ENCODE assay signal across 9 cellular contexts in genomic region chr5:54390015-54390414, GRCh38.
DNase-seq lines count a peak whose midpoint lies in the region; ATAC-seq and TF ChIP-seq lines count a peak whose summit lies in the region.
"Had no signal": no experiment of that assay in that cellular context is flagged by ENCODE, and none has a peak within 500 bp of the region (broad histone marks: within the 10 kb centered on the region; RNA-seq: fewer than 3 reads in every experiment).

No MANE protein-coding gene starts in this region.

- no peak overlapping the region for H2AFZ ChIP-seq in smooth muscle cell (ENCODE audit: low read depth)

- H3K4me1 ChIP-seq in HEK293 (ENCODE audit: control insufficient read depth, insufficient read depth, low read length) = peaks cover 31% of the 10 kb centered on the region
- H3K4me1 ChIP-seq in smooth muscle cell (ENCODE audit: low read depth) = no peaks in the 10 kb centered on the region

- H3K9ac ChIP-seq in smooth muscle cell (ENCODE audit: low read depth) = no peak overlapping the region
- H3K9ac ChIP-seq: KMS-11 had no signal

- peak; percentile 89 to 97 for DNase-seq in NCI-H446 (lab: John Stamatoyannopoulos, UW)
- peak; percentile 99 for DNase-seq in choroid plexus epithelial cell (ENCODE audit: low read depth)
- no peak for DNase-seq in sciatic nerve (ENCODE audit: low spot score)
- no peak for DNase-seq in smooth muscle cell (lab: John Stamatoyannopoulos, UW; ENCODE audit: unreplicated experiment)
- DNase-seq in activated naive CD8-positive, alpha-beta T cell treated with anti-CD3 and anti-CD28 coated beads for 36 hours = no peak
- DNase-seq in activated CD8-positive, alpha-beta memory T cell treated with anti-CD3 and anti-CD28 coated beads, Interleukin-2, amount 50 U/mL, for 48 hours = no peak

- no peaks in the 10 kb centered on the region for H3K27me3 ChIP-seq in smooth muscle cell (ENCODE audit: low read depth)

- H3K4me3 ChIP-seq in HEK293 (ENCODE audit: low read depth, low read length) = no peak overlapping the region
- H3K4me3 ChIP-seq in choroid plexus epithelial cell (ENCODE audit: low read depth, low read length) = no peak overlapping the region
- no peak overlapping the region for H3K4me3 ChIP-seq in smooth muscle cell

- peak; percentile 52 for ATAC-seq in sciatic nerve
- no peak for ATAC-seq in GM21360 (IDR thresholded peaks at IDR 0.05; ENCODE audit: unreplicated experiment)

- CTCF ChIA-PET in HEK293 (lab: Yijun Ruan, JAX) = interaction anchor here (2.4 kb wide), 1 partner anchor 29 kb away, joined by 7 read pairs; no protein-coding TSS in a partner anchor

- H3K9me3 Mint-ChIP-seq in activated naive CD8-positive, alpha-beta T cell treated with anti-CD3 and anti-CD28 coated beads for 36 hours = peaks cover 8% of the 10 kb centered on the region

- intact Hi-C loops in sciatic nerve (cut with DNase I) = no loop called here

- peaks cover 3% of the 10 kb centered on the region for H3K36me3 Mint-ChIP-seq in activated naive CD8-positive, alpha-beta T cell treated with anti-CD3 and anti-CD28 coated beads for 36 hours

- H3K4me2 ChIP-seq in smooth muscle cell = no peak overlapping the region
- H3K4me2 ChIP-seq: KMS-11 had no signal

- H3K36me3 ChIP-seq in HEK293 (ENCODE audit: control insufficient read depth in 2 of 2, insufficient read depth in 1 of 2, low read length in 2 of 2) (no peaks in the 10 kb centered on the region), smooth muscle cell (ENCODE audit: low read depth) (no peaks in the 10 kb centered on the region)

- H3K9me3 ChIP-seq in HEK293 (ENCODE audit: control insufficient read depth, insufficient read depth, low read depth, low read length) = no peaks in the 10 kb centered on the region
- H3K9me3 ChIP-seq in smooth muscle cell (replicated peaks; ENCODE audit: low read depth) = no peaks in the 10 kb centered on the region

- H3K27ac ChIP-seq in HEK293 (ENCODE audit: extremely low read depth, low read depth, low read length) = peak overlapping the region; percentile 74; the same call in 1 of the 2 replicates
- H3K27ac ChIP-seq in smooth muscle cell (ENCODE audit: low read depth) = no peak overlapping the region
- H3K27ac ChIP-seq: KMS-11 had no signal

- H4K20me1 ChIP-seq in smooth muscle cell (ENCODE audit: low read depth) = no peaks in the 10 kb centered on the region

- no peak overlapping the region for H3K27ac Mint-ChIP-seq in activated naive CD8-positive, alpha-beta T cell treated with anti-CD3 and anti-CD28 coated beads for 36 hours

- no peak overlapping the region for H3K4me3 Mint-ChIP-seq in activated naive CD8-positive, alpha-beta T cell treated with anti-CD3 and anti-CD28 coated beads for 36 hours

- H3F3A ChIP-seq in smooth muscle cell (ENCODE audit: low read depth) = no peaks in the 10 kb centered on the region

- H3K79me2 ChIP-seq in smooth muscle cell (ENCODE audit: low read depth) = no peaks in the 10 kb centered on the region

- no peaks in the 10 kb centered on the region for H3K27me3 Mint-ChIP-seq in activated naive CD8-positive, alpha-beta T cell treated with anti-CD3 and anti-CD28 coated beads for 36 hours

- peaks cover 17% of the 10 kb centered on the region for H3K4me1 Mint-ChIP-seq in activated naive CD8-positive, alpha-beta T cell treated with anti-CD3 and anti-CD28 coated beads for 36 hours

- no peak for TF ChIP-seq CTCF in HEK293 (tag by site-specific recombination; IDR thresholded peaks at IDR 0.05)
- TF ChIP-seq CTCF in choroid plexus epithelial cell (conservative IDR thresholded peaks at IDR 0.05; ENCODE audit: low read depth, low read length) = no peak
- no peak for TF ChIP-seq CTCF in smooth muscle cell (IDR thresholded peaks at IDR 0.05; ENCODE audit: borderline replicate concordance, insufficient read depth, poor library complexity, severe bottlenecking)

- POLR2A ChIA-PET in HEK293 (lab: Yijun Ruan, JAX) = interaction anchor here (0.9 to 3.4 kb wide), 2 partner anchors 13 to 80 kb away, joined by 3 to 49 read pairs; partner anchors contain the start of gene ARL15

TF ChIP-seq in HEK293, 187 proteins besides CTCF, POLR2A, EP300 and RAD21 (continues in another document):
- TF ChIP-seq ZNF423 (tag by site-specific recombination; IDR thresholded peaks at IDR 0.05) (peak; percentile 64), BCL11A (tag by site-specific recombination; IDR thresholded peaks at IDR 0.05; ENCODE audit: low read depth) (peak; percentile 81; the same call in 1 of the 2 replicates), ZNF558 (tag by site-specific recombination; IDR thresholded peaks at IDR 0.05) (peak; percentile 75; the same call in 1 of the 2 replicates), ZNF24 (tag by site-specific recombination; IDR thresholded peaks at IDR 0.05) (peak; percentile 74; the same call in 1 of the 2 replicates), ZBTB17 (tag by site-specific recombination; IDR thresholded peaks at IDR 0.05) (peak; percentile 84), OVOL3 (tag by site-specific recombination; IDR thresholded peaks at IDR 0.05) (no peak), BCL11B (tag by site-specific recombination; IDR thresholded peaks at IDR 0.05; ENCODE audit: low read depth) (peak; percentile 84; the same call in 1 of the 2 replicates), ZNF426 (tag by site-specific recombination; IDR thresholded peaks at IDR 0.05) (no peak), FEZF1 (tag by site-specific recombination; IDR thresholded peaks at IDR 0.05) (peak; percentile 92), PRDM6 (tag by site-specific recombination; IDR thresholded peaks at IDR 0.05) (peak; percentile 94), ZNF169 (tag by site-specific recombination; IDR thresholded peaks at IDR 0.05) (no peak), ZNF324 (tag by site-specific recombination; IDR thresholded peaks at IDR 0.05) (peak; percentile 73; the same call in 1 of the 2 replicates), TRIM28 (IDR thresholded peaks at IDR 0.05; ENCODE audit: borderline replicate concordance, low read length) (peak; percentile 83), KLF8 (tag by site-specific recombination; IDR thresholded peaks at IDR 0.05) (peak; percentile 86), KLF17 (tag by site-specific recombination; IDR thresholded peaks at IDR 0.05) (peak; percentile 67; the same call in 1 of the 2 replicates), ZNF544 (tag by site-specific recombination; IDR thresholded peaks at IDR 0.05) (no peak), HOXD13 (CRISPR knock-in tag; IDR thresholded peaks at IDR 0.05; ENCODE audit: borderline replicate concordance) (peak; percentile 69; the same call in 1 of the 2 replicates), ZNF660 (tag by site-specific recombination; IDR thresholded peaks at IDR 0.05) (peak; percentile 97), ZNF114 (tag by site-specific recombination; IDR thresholded peaks at IDR 0.05) (no peak), ZSCAN5A (tag by site-specific recombination; IDR thresholded peaks at IDR 0.05) (0 out of 2 replicates have a peak, but pooled peaks have one; percentile 15), ZEB2 (tag by site-specific recombination; IDR thresholded peaks at IDR 0.05) (peak; percentile 94), ZNF658 (tag by site-specific recombination; IDR thresholded peaks at IDR 0.05) (no peak), ZNF654 (tag by site-specific recombination; IDR thresholded peaks at IDR 0.05; ENCODE audit: low read depth) (no peak), ZNF394 (tag by site-specific recombination; IDR thresholded peaks at IDR 0.05; ENCODE audit: borderline replicate concordance) (peak; percentile 85), ZNF214 (tag by site-specific recombination; IDR thresholded peaks at IDR 0.05; ENCODE audit: borderline replicate concordance) (no peak)

Comparison
In these comparisons a context has a peak if more than half of its experiments do, and no peak if none do; other contexts are left out.
1. DNase-seq: peak in NCI-H446 (2 of 2) and choroid plexus epithelial cell (single experiment); none in sciatic nerve (single experiment), smooth muscle cell (single experiment), activated naive CD8-positive, alpha-beta T cell treated with anti-CD3 and anti-CD28 coated beads for 36 hours (single experiment) and activated CD8-positive, alpha-beta memory T cell treated with anti-CD3 and anti-CD28 coated beads, Interleukin-2, amount 50 U/mL, for 48 hours (single experiment).